Comparison of ENCODE assay signal across 34 cellular contexts in the genomic region with DNA sequence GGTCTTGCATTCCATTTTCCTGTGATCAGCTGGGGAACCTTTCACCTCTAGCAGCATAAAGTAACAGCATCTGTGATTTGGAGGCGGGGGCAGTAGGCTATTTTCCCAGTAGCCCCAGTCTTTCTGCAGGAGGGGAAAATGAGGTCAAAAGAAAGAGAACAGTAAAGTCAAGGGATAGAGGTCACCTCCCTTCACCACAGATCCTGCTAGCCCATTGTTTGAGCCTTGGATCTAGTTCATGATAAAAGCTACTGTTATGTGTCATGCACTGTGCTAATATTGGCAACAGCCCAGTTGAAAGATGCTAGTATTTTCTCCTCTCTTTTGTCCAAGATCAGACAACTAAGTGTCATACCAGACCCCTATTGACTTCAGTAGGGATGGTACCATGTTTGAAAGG.
DNase-seq lines count a peak whose midpoint lies in the region; ATAC-seq, FAIRE-seq and TF ChIP-seq lines count a peak whose summit lies in the region.
"Had no signal": no experiment of that assay in that cellular context is flagged by ENCODE, and none has a peak within 500 bp of the region (broad histone marks: within the 10 kb centered on the region; RNA-seq: fewer than 3 reads in every experiment).

No MANE protein-coding gene starts in this region.

- H3K79me2 ChIP-seq in PC-3 (ENCODE audit: low read length) (no peaks in the 10 kb centered on the region), endothelial cell of umbilical vein (ENCODE audit: control insufficient read depth, insufficient read depth, low read length) (no peaks in the 10 kb centered on the region), trophoblast cell (ENCODE audit: control insufficient read depth, insufficient read depth, low read length, poor library complexity) (no peaks in the 10 kb centered on the region), mesendoderm (ENCODE audit: control insufficient read depth, insufficient read depth, low read length) (no peaks in the 10 kb centered on the region)

- H3K4me3 ChIP-seq in PC-3 (ENCODE audit: low read length) (no peak overlapping the region), endothelial cell of umbilical vein (replicated peaks in 1 of 3; ENCODE audit: insufficient read depth in 1 of 3, low read depth in 1 of 3, low read length in 3 of 3) (no peak overlapping the region), trophoblast cell (ENCODE audit: low read depth, low read length) (no peak overlapping the region), mesendoderm (ENCODE audit: low read length) (no peak overlapping the region)
- H3K4me3 ChIP-seq: cardiac muscle cell, colonic mucosa, GM23338, left ventricle myocardium inferior, tibial nerve had no signal

- no peak overlapping the region for H3K56ac ChIP-seq in mesendoderm (ENCODE audit: low read length)

- no peak overlapping the region for H2BK12ac ChIP-seq in trophoblast cell (ENCODE audit: low read length)

- H3K36me3 ChIP-seq in PC-3 (ENCODE audit: low read depth, low read length), result no peaks in the 10 kb centered on the region
- H3K36me3 ChIP-seq in endothelial cell of umbilical vein (ENCODE audit: control insufficient read depth in 2 of 2, extremely low read depth in 1 of 2, insufficient read depth in 2 of 2, low read length in 2 of 2), result no peaks in the 10 kb centered on the region
- H3K36me3 ChIP-seq in trophoblast cell (ENCODE audit: control insufficient read depth in 1 of 2, insufficient read depth in 2 of 2, low read length in 2 of 2), result no peaks in the 10 kb centered on the region
- no peaks in the 10 kb centered on the region for H3K36me3 ChIP-seq in mesendoderm (ENCODE audit: control insufficient read depth, insufficient read depth, low read length)
- H3K36me3 ChIP-seq: cardiac muscle cell, colonic mucosa, left ventricle myocardium inferior, tibial nerve had no signal

- no peaks in the 10 kb centered on the region for H3K9me2 ChIP-seq in PC-3 (replicated peaks; ENCODE audit: low read length)

- H3K4me1 ChIP-seq in PC-3 (ENCODE audit: insufficient read depth, low read length), result peaks cover 33% of the 10 kb centered on the region
- peaks cover 39% of the 10 kb centered on the region for H3K4me1 ChIP-seq in endothelial cell of umbilical vein (ENCODE audit: control insufficient read depth, extremely low read depth, insufficient read depth, low read length)
- peaks cover 0 to 5% of the 10 kb centered on the region in 2 experiments for H3K4me1 ChIP-seq in trophoblast cell (ENCODE audit: control insufficient read depth in 1 of 2, insufficient read depth in 2 of 2, low read length in 2 of 2)
- no peaks in the 10 kb centered on the region for H3K4me1 ChIP-seq in mesendoderm (ENCODE audit: control insufficient read depth, low read depth, low read length)
- H3K4me1 ChIP-seq: colonic mucosa, foreskin keratinocyte, left ventricle myocardium inferior, tibial nerve had no signal

- FAIRE-seq in endothelial cell of umbilical vein (lab: Jason Lieb, UNC), result peak; percentile 65

- DNase-seq in DMS53 treated with DMSO at 0.1 percent for 48 hours (lab: John Stamatoyannopoulos, UW; ENCODE audit: unreplicated experiment) (peak; percentile 4), PC-3 (peak; percentile 58), endothelial cell of umbilical vein (ENCODE audit: low read depth, low spot score) (no peak), trophoblast cell (peak; percentile 14 to 55), cerebellar cortex (ENCODE audit: low spot score) (no peak), mesendoderm (no peak)
- DNase-seq: activated CD4-positive, alpha-beta T cell treated with anti-CD3 and anti-CD28 coated beads for 4 hours; activated CD8-positive, alpha-beta T cell treated with anti-CD3 and anti-CD28 coated beads, Interleukin-2, amount 10 ng/mL, durations not matched to agents 7 days and 5 days; colonic mucosa; DMS79; effector memory CD4-positive, alpha-beta T cell; GDM1; head of caudate nucleus; HFFc6; Karpas-422; left ventricle myocardium inferior; naive B cell; NCI-H1417 treated with DMSO at 0.1 percent for 48 hours; NCI-H2029 treated with DMSO at 0.1 percent for 48 hours; NCI-H524; occipital lobe; SHP77; stimulated activated CD4-positive, alpha-beta T cell treated with anti-CD3 and anti-CD28 coated beads, Interleukin-15, amount 100 ng/mL, for 24 hours; stimulated activated CD4-positive, alpha-beta T cell treated with anti-CD3 and anti-CD28 coated beads, Interleukin-4, amount 100 ng/mL, for 4 hours had no signal

- no CpG with 5 or more reads among the region's 1 CpG for WGBS in trophoblast cell (ENCODE audit: extremely low coverage, insufficient coverage, insufficient read length)
- no CpG with 5 or more reads among the region's 1 CpG for WGBS in mesendoderm (ENCODE audit: extremely low coverage, insufficient coverage, low lambda C conversion rate)

- H2BK120ac ChIP-seq in trophoblast cell (ENCODE audit: insufficient read depth, low read length, poor library complexity), result no peak overlapping the region
- no peak overlapping the region for H2BK120ac ChIP-seq in mesendoderm (ENCODE audit: low read depth, low read length)

- H3K9me1 ChIP-seq in endothelial cell of umbilical vein (replicated peaks; ENCODE audit: control insufficient read depth, extremely low read depth, insufficient read depth, low read length), result no peaks in the 10 kb centered on the region

- H3K4me2 ChIP-seq in PC-3 (ENCODE audit: low read length) (0 out of 2 replicates have a peak overlapping the region, but pooled peaks have one; percentile 37), endothelial cell of umbilical vein (ENCODE audit: insufficient read depth, low read length) (no peak overlapping the region), trophoblast cell (ENCODE audit: low read length) (no peak overlapping the region), mesendoderm (ENCODE audit: low read length) (no peak overlapping the region)
- H3K4me2 ChIP-seq: GM23338 had no signal

- no TSS peak for BruUV-seq in PC-3 (replicated peaks; lab: Mats Ljungman, UMichigan)
- BruUV-seq in endothelial cell of umbilical vein (replicated peaks; lab: Mats Ljungman, UMichigan), result no TSS peak

- H4K20me1 ChIP-seq in PC-3 (ENCODE audit: low read length) (no peaks in the 10 kb centered on the region), endothelial cell of umbilical vein (replicated peaks; ENCODE audit: control insufficient read depth, extremely low read depth, insufficient read depth, low read length) (no peaks in the 10 kb centered on the region)

- H3K9me3 ChIP-seq in PC-3 (ENCODE audit: low read length), result no peaks in the 10 kb centered on the region
- no peaks in the 10 kb centered on the region for H3K9me3 ChIP-seq in endothelial cell of umbilical vein (replicated peaks; ENCODE audit: control insufficient read depth, insufficient read depth, low read length)
- no peaks in the 10 kb centered on the region for H3K9me3 ChIP-seq in trophoblast cell (ENCODE audit: insufficient read depth, low read depth, low read length)
- H3K9me3 ChIP-seq: colonic mucosa, left ventricle myocardium inferior, tibial nerve had no signal

- POLR2A ChIA-PET in PC-3 (lab: Charles Lee; ENCODE audit: unreplicated experiment), result no interaction called here
- POLR2A ChIA-PET in endothelial cell of umbilical vein (lab: Charles Lee), result no interaction called here

- H4K8ac ChIP-seq in trophoblast cell (ENCODE audit: low read depth, low read length), result no peak overlapping the region
- no peak overlapping the region for H4K8ac ChIP-seq in mesendoderm (ENCODE audit: low read depth, low read length)

- H2AK5ac ChIP-seq in trophoblast cell (ENCODE audit: low read length), result no peak overlapping the region
- no peak overlapping the region for H2AK5ac ChIP-seq in mesendoderm (ENCODE audit: low read length)

- H4K91ac ChIP-seq in trophoblast cell (ENCODE audit: low read depth, low read length), result no peak overlapping the region

- intact Hi-C loops in PC-3 (cut with micrococcal nuclease), result no loop called here
- intact Hi-C loops in endothelial cell of umbilical vein (cut with micrococcal nuclease), result loop anchor here (5.0 kb wide), 2 partner anchors 44 to 59 kb away; no protein-coding TSS in a partner anchor

- H3K18ac ChIP-seq in trophoblast cell (ENCODE audit: low read length) (no peak overlapping the region), mesendoderm (ENCODE audit: low read length) (no peak overlapping the region)

- CTCF ChIA-PET in PC-3 (lab: Charles Lee) (interaction anchor here (0.7 kb wide), 1 partner anchor 179 kb away, joined by 7 read pairs; no protein-coding TSS in a partner anchor), endothelial cell of umbilical vein (lab: Charles Lee) (interaction anchor here (0.5 to 1.5 kb wide), 6 partner anchors 10 to 1650 kb away, joined by 3 to 7 read pairs (median 4); no protein-coding TSS in a partner anchor)

- H3K79me1 ChIP-seq in trophoblast cell (ENCODE audit: low read length) (no peaks in the 10 kb centered on the region), mesendoderm (ENCODE audit: low read length) (no peaks in the 10 kb centered on the region)

- H3K4ac ChIP-seq in trophoblast cell (ENCODE audit: low read depth, low read length) (no peak overlapping the region), mesendoderm (ENCODE audit: low read depth, low read length) (no peak overlapping the region)

- no peak overlapping the region for H2BK15ac ChIP-seq in mesendoderm (replicated peaks; ENCODE audit: low read depth)

- no peak overlapping the region for H2AFZ ChIP-seq in PC-3 (ENCODE audit: low read length)
- no peak overlapping the region for H2AFZ ChIP-seq in endothelial cell of umbilical vein (ENCODE audit: low read depth, low read length)
- H2AFZ ChIP-seq in trophoblast cell (ENCODE audit: insufficient read depth, low read length, poor library complexity), result no peak overlapping the region
- H2AFZ ChIP-seq: GM23338 had no signal

- no peak overlapping the region for H3K9ac ChIP-seq in PC-3 (ENCODE audit: low read length)
- no peak overlapping the region for H3K9ac ChIP-seq in endothelial cell of umbilical vein (replicated peaks; ENCODE audit: extremely low read depth, insufficient read depth, low read length)
- no peak overlapping the region for H3K9ac ChIP-seq in trophoblast cell (ENCODE audit: low read length)
- H3K9ac ChIP-seq in mesendoderm (ENCODE audit: low read length), result no peak overlapping the region

- H3K14ac ChIP-seq in trophoblast cell (ENCODE audit: low read length), result no peak overlapping the region

- peak overlapping the region; percentile 53 for H3K27ac ChIP-seq in PC-3 (ENCODE audit: low read length)
- no peak overlapping the region for H3K27ac ChIP-seq in endothelial cell of umbilical vein (ENCODE audit: insufficient read depth, low read depth, low read length)
- no peak overlapping the region for H3K27ac ChIP-seq in trophoblast cell (ENCODE audit: low read depth, low read length)
- no peak overlapping the region for H3K27ac ChIP-seq in mesendoderm (ENCODE audit: low read depth, low read length)
- H3K27ac ChIP-seq: cardiac muscle cell, colonic mucosa, foreskin keratinocyte, HL-60, left ventricle myocardium inferior, tibial nerve had no signal

- ATAC-seq in PC-3 (peak; percentile 43), GM18861 (IDR thresholded peaks at IDR 0.05; ENCODE audit: unreplicated experiment) (no peak), GM18867 (IDR thresholded peaks at IDR 0.05; ENCODE audit: unreplicated experiment) (no peak)
- ATAC-seq: activated CD8-positive, alpha-beta T cell treated with anti-CD3 and anti-CD28 coated beads, Interleukin-2, amount 10 ng/mL, durations not matched to agents 7 days and 5 days; activated naive CD4-positive, alpha-beta T cell treated with anti-CD3 and anti-CD28 coated beads, Interleukin-2, amount 50 U/mL, for 72 hours; activated T-helper 17 cell treated with anti-CD3 and anti-CD28 coated beads, Interleukin-2, amount 50 U/mL, for 72 hours; foreskin keratinocyte; GM23338; Panc1 had no signal

- H3K27me3 ChIP-seq in PC-3 (ENCODE audit: low read length) (no peaks in the 10 kb centered on the region), endothelial cell of umbilical vein (ENCODE audit: control insufficient read depth in 2 of 2, insufficient read depth in 2 of 2, low read length in 2 of 2) (no peaks in the 10 kb centered on the region), trophoblast cell (ENCODE audit: insufficient read depth, low read length) (no peaks in the 10 kb centered on the region), mesendoderm (ENCODE audit: insufficient read depth, low read length, poor library complexity) (no peaks in the 10 kb centered on the region)
- H3K27me3 ChIP-seq: cardiac muscle cell, colonic mucosa, foreskin keratinocyte, tibial nerve had no signal

- dilution Hi-C loops in endothelial cell of umbilical vein (cut with MboI; ENCODE audit: extremely low pct_ligation_motif_present, low sequenced_read_pairs), result no loop called here

- H4K12ac ChIP-seq in trophoblast cell (ENCODE audit: low read depth, low read length), result no peak overlapping the region

- no peak for TF ChIP-seq CTCF in PC-3 (conservative IDR thresholded peaks at IDR 0.05; ENCODE audit: low read depth, low read length)
- TF ChIP-seq CTCF in endothelial cell of umbilical vein (IDR thresholded peaks at IDR 0.05; ENCODE audit: extremely low read depth in 1 of 2, insufficient read depth in 1 of 2, low read depth in 1 of 2, low read length in 2 of 2), result no peak

- no peak for TF ChIP-seq POLR2A in endothelial cell of umbilical vein (IDR thresholded peaks at IDR 0.05; ENCODE audit: low read depth, low read length)

- H2BK5ac ChIP-seq in trophoblast cell (ENCODE audit: low read depth, low read length, poor library complexity) (no peak overlapping the region), mesendoderm (ENCODE audit: low read length) (no peak overlapping the region)

- no peak overlapping the region for H4K5ac ChIP-seq in mesendoderm (ENCODE audit: low read length)

- no peak overlapping the region for H3K23ac ChIP-seq in trophoblast cell (ENCODE audit: low read length)
- no peak overlapping the region for H3K23ac ChIP-seq in mesendoderm (ENCODE audit: low read length)

- H3F3A ChIP-seq in PC-3 (ENCODE audit: low read length, unreplicated experiment), result no peaks in the 10 kb centered on the region

Comparison
In these comparisons a context has a peak if more than half of its experiments do, and no peak if none do; other contexts are left out.
1. DNase-seq: peak in DMS53 treated with DMSO at 0.1 percent for 48 hours (single experiment), PC-3 (single experiment) and trophoblast cell (2 of 2); none in endothelial cell of umbilical vein (single experiment), cerebellar cortex (single experiment) and mesendoderm (single experiment).